Comparison of ENCODE assay signal across 8 cellular contexts in genomic region chr7:4775281-4776159, GRCh38. TPM values are rescaled to one million over a fixed set of nuclear protein-coding genes. Genes with fewer than 3 reads are reported as not detected.
DNase-seq lines count a peak whose midpoint lies in the region; ATAC-seq and TF ChIP-seq lines count a peak whose summit lies in the region.

AP5Z1 (plus strand) TSS chr7:4775623; CDS start chr7:4775716, 93 bp downstream.

- H2AFZ ChIP-seq in fibroblast of lung (ENCODE audit: low read length), result peak within 1 kb of the TSS; percentile 51

- peak within 1 kb of the TSS; percentile 96 for H3K27ac Mint-ChIP-seq in activated T-helper 2 cell treated with anti-CD3 and anti-CD28 coated beads, Interferon-gamma antibody, Interleukin-2, Interleukin-4, amounts not matched to agents 10 μg/mL and 5 μg/mL and 100 μg/mL, durations not matched to agents 14 hours and 24 hours and 36 hours
- H3K27ac Mint-ChIP-seq in naive thymus-derived CD8-positive, alpha-beta T cell, result peak within 1 kb of the TSS; percentile 97 to 99 (median 98)
- peak within 1 kb of the TSS; percentile 99 for H3K27ac Mint-ChIP-seq in stimulated activated naive B cell treated with anti-CD40 and anti-IgM and Interleukin-4, amounts not matched to agents 10 μg/mL and 1 μg/mL and 100 μg/mL, for 72 hours

- H3K27ac ChIP-seq in RWPE2 (ENCODE audit: poor library complexity, severe bottlenecking) (peak within 1 kb of the TSS; percentile 61), fibroblast of lung (ENCODE audit: insufficient read depth, low read length) (peak within 1 kb of the TSS; percentile 93)

- H3K4me3 Mint-ChIP-seq in activated T-helper 2 cell treated with anti-CD3 and anti-CD28 coated beads, Interferon-gamma antibody, Interleukin-2, Interleukin-4, amounts not matched to agents 10 μg/mL and 5 μg/mL and 100 μg/mL, durations not matched to agents 14 hours and 24 hours and 36 hours (ENCODE audit: low read depth), result peak within 1 kb of the TSS; percentile 95
- H3K4me3 Mint-ChIP-seq in naive thymus-derived CD8-positive, alpha-beta T cell, result peak within 1 kb of the TSS; percentile 95 to 99 (median 98)
- peak within 1 kb of the TSS; percentile 96 to 98 for H3K4me3 Mint-ChIP-seq in stimulated activated naive B cell treated with anti-CD40 and anti-IgM and Interleukin-4, amounts not matched to agents 10 μg/mL and 1 μg/mL and 100 μg/mL, for 72 hours

- H3K27me3 Mint-ChIP-seq in activated T-helper 2 cell treated with anti-CD3 and anti-CD28 coated beads, Interferon-gamma antibody, Interleukin-2, Interleukin-4, amounts not matched to agents 10 μg/mL and 5 μg/mL and 100 μg/mL, durations not matched to agents 14 hours and 24 hours and 36 hours (ENCODE audit: low read depth), result no peaks in the 10 kb centered on the region
- no peaks in the 10 kb centered on the region for H3K27me3 Mint-ChIP-seq in naive thymus-derived CD8-positive, alpha-beta T cell
- H3K27me3 Mint-ChIP-seq in stimulated activated naive B cell treated with anti-CD40 and anti-IgM and Interleukin-4, amounts not matched to agents 10 μg/mL and 1 μg/mL and 100 μg/mL, for 72 hours, result no peaks in the 10 kb centered on the region

- H3K79me2 ChIP-seq in fibroblast of lung (ENCODE audit: control insufficient read depth, insufficient read depth, low read length), result peaks cover 30% of the 10 kb centered on the region

- H4K20me1 ChIP-seq in fibroblast of lung (ENCODE audit: control insufficient read depth, extremely low read depth, insufficient read depth, low read length), result no peaks in the 10 kb centered on the region

- DNase-seq in ELF-1 (ENCODE audit: low read depth, low spot score) (peak; percentile 97), H4 (ENCODE audit: low spot score) (peak; percentile 100), LNCaP clone FGC (ENCODE audit: low read depth) (peak; percentile 76), RWPE2 (ENCODE audit: low spot score) (peak; percentile 95), fibroblast of lung (ENCODE audit: low read depth in 2 of 2) (peak; percentile 95 to 96)
- DNase-seq in activated T-helper 2 cell treated with anti-CD3 and anti-CD28 coated beads, Interferon-gamma antibody, Interleukin-2, Interleukin-4, amounts not matched to agents 10 μg/mL and 5 μg/mL and 100 μg/mL, durations not matched to agents 14 hours and 24 hours and 36 hours (ENCODE audit: low spot score), result peak; percentile 90
- DNase-seq in naive thymus-derived CD8-positive, alpha-beta T cell, result peak; percentile 90 to 97 (median 96)
- DNase-seq in stimulated activated naive B cell treated with anti-CD40 and anti-IgM and Interleukin-4, amounts not matched to agents 10 μg/mL and 1 μg/mL and 100 μg/mL, for 72 hours, result peak; percentile 95

- no peaks in the 10 kb centered on the region for H3K27me3 ChIP-seq in RWPE2 (ENCODE audit: insufficient read depth, poor library complexity, severe bottlenecking)
- H3K27me3 ChIP-seq in fibroblast of lung (ENCODE audit: control insufficient read depth, insufficient read depth, low read length), result no peaks in the 10 kb centered on the region

- peaks cover 22% of the 10 kb centered on the region for H3K36me3 Mint-ChIP-seq in activated T-helper 2 cell treated with anti-CD3 and anti-CD28 coated beads, Interferon-gamma antibody, Interleukin-2, Interleukin-4, amounts not matched to agents 10 μg/mL and 5 μg/mL and 100 μg/mL, durations not matched to agents 14 hours and 24 hours and 36 hours (ENCODE audit: low read depth)
- peaks cover 0 to 25% (median 2%) of the 10 kb centered on the region in 3 donors for H3K36me3 Mint-ChIP-seq in naive thymus-derived CD8-positive, alpha-beta T cell
- peaks cover 15 to 27% of the 10 kb centered on the region in 2 donors for H3K36me3 Mint-ChIP-seq in stimulated activated naive B cell treated with anti-CD40 and anti-IgM and Interleukin-4, amounts not matched to agents 10 μg/mL and 1 μg/mL and 100 μg/mL, for 72 hours

- H3K4me3 ChIP-seq in LNCaP clone FGC (ENCODE audit: low read depth, low read length), result peak within 1 kb of the TSS; percentile 76
- H3K4me3 ChIP-seq in RWPE2 (ENCODE audit: severe bottlenecking), result peak within 1 kb of the TSS; percentile 80
- peak within 1 kb of the TSS; percentile 60 to 92 (median 74) for H3K4me3 ChIP-seq in fibroblast of lung (replicated peaks in 1 of 4; ENCODE audit: control extremely low read depth in 1 of 4, insufficient read depth in 1 of 4, low read depth in 3 of 4, low read length in 4 of 4)

- H3K36me3 ChIP-seq in RWPE2 (ENCODE audit: low read depth) (peaks cover 18% of the 10 kb centered on the region; the same call in 1 of the 2 replicates), fibroblast of lung (ENCODE audit: control insufficient read depth, insufficient read depth, low read length) (peaks cover 4% of the 10 kb centered on the region)

- POLR2A ChIA-PET in naive thymus-derived CD8-positive, alpha-beta T cell (lab: Charles Lee), result interaction anchor here (0.6 to 4.8 kb wide), 26 partner anchors 9 to 556 kb away, joined by 3 to 79 read pairs (median 4); partner anchors contain the start of genes FOXK1 and WIPI2

- H3K4me1 Mint-ChIP-seq in activated T-helper 2 cell treated with anti-CD3 and anti-CD28 coated beads, Interferon-gamma antibody, Interleukin-2, Interleukin-4, amounts not matched to agents 10 μg/mL and 5 μg/mL and 100 μg/mL, durations not matched to agents 14 hours and 24 hours and 36 hours (ENCODE audit: low read depth), result peaks cover 31% of the 10 kb centered on the region
- H3K4me1 Mint-ChIP-seq in naive thymus-derived CD8-positive, alpha-beta T cell, result peaks cover 28 to 54% (median 48%) of the 10 kb centered on the region in 4 donors
- H3K4me1 Mint-ChIP-seq in stimulated activated naive B cell treated with anti-CD40 and anti-IgM and Interleukin-4, amounts not matched to agents 10 μg/mL and 1 μg/mL and 100 μg/mL, for 72 hours, result peaks cover 32 to 34% of the 10 kb centered on the region in 2 donors

- H3K9ac ChIP-seq in fibroblast of lung (ENCODE audit: insufficient read depth, low read length), result peak within 1 kb of the TSS; percentile 96

- peaks cover 2% of the 10 kb centered on the region for H3K4me1 ChIP-seq in RWPE2 (ENCODE audit: insufficient read depth, poor library complexity, severe bottlenecking)
- peaks cover 2% of the 10 kb centered on the region for H3K4me1 ChIP-seq in fibroblast of lung (ENCODE audit: control insufficient read depth, extremely low read depth, insufficient read depth, low read length)

- H3K4me2 ChIP-seq in fibroblast of lung (ENCODE audit: extremely low read depth, insufficient read depth, low read length), result peak within 1 kb of the TSS; percentile 86

- intact Hi-C loops in activated T-helper 2 cell treated with anti-CD3 and anti-CD28 coated beads, Interferon-gamma antibody, Interleukin-2, Interleukin-4, amounts not matched to agents 10 μg/mL and 5 μg/mL and 100 μg/mL, durations not matched to agents 14 hours and 24 hours and 36 hours (cut with micrococcal nuclease), result loop anchor here (1.0 kb wide), 3 partner anchors 29 to 198 kb away; no protein-coding TSS in a partner anchor

- no peaks in the 10 kb centered on the region for H3K9me3 Mint-ChIP-seq in activated T-helper 2 cell treated with anti-CD3 and anti-CD28 coated beads, Interferon-gamma antibody, Interleukin-2, Interleukin-4, amounts not matched to agents 10 μg/mL and 5 μg/mL and 100 μg/mL, durations not matched to agents 14 hours and 24 hours and 36 hours
- H3K9me3 Mint-ChIP-seq in naive thymus-derived CD8-positive, alpha-beta T cell, result no peaks in the 10 kb centered on the region
- no peaks in the 10 kb centered on the region for H3K9me3 Mint-ChIP-seq in stimulated activated naive B cell treated with anti-CD40 and anti-IgM and Interleukin-4, amounts not matched to agents 10 μg/mL and 1 μg/mL and 100 μg/mL, for 72 hours

- no peaks in the 10 kb centered on the region for H3K9me3 ChIP-seq in RWPE2 (ENCODE audit: severe bottlenecking)
- no peaks in the 10 kb centered on the region for H3K9me3 ChIP-seq in fibroblast of lung (ENCODE audit: control insufficient read depth, insufficient read depth, low read depth, low read length)

- TF ChIP-seq CTCF in LNCaP clone FGC (IDR thresholded peaks at IDR 0.05; ENCODE audit: control insufficient read depth, extremely low read depth, insufficient read depth) (no peak), RWPE2 (IDR thresholded peaks at IDR 0.05; ENCODE audit: poor library complexity, severe bottlenecking) (no peak), fibroblast of lung (conservative IDR thresholded peaks at IDR 0.05 in 1 of 2, IDR thresholded peaks at IDR 0.05 in 1 of 2; ENCODE audit: low read depth in 1 of 2, low read length in 2 of 2) (no peak)

- peak; percentile 88 for ATAC-seq in RWPE2 (ENCODE audit: low read depth)
- ATAC-seq in naive thymus-derived CD8-positive, alpha-beta T cell, result peak; percentile 91
- ATAC-seq in stimulated activated naive B cell treated with anti-CD40 and anti-IgM and Interleukin-4, amounts not matched to agents 10 μg/mL and 1 μg/mL and 100 μg/mL, for 72 hours (replicated peaks), result peak; percentile 93 to 94

RNA-seq across cellular contexts. Expression of gene AP5Z1, which starts in this region (rescaled TPM):
- 14.6 and 16.8 TPM in 2 replicates for total RNA-seq in H4 (2014; rRNA removed; shearing (Covaris generic))
- 41.5 and 45.9 TPM in 2 replicates for total RNA-seq in activated T-helper 2 cell treated with anti-CD3 and anti-CD28 coated beads, Interferon-gamma antibody, Interleukin-2, Interleukin-4, amounts not matched to agents 10 μg/mL and 5 μg/mL and 100 μg/mL, durations not matched to agents 14 hours and 24 hours and 36 hours
- total RNA-seq in fibroblast of lung, result 27.5 and 32.2 TPM in 2 replicates
- 11.1 and 13.8 TPM in 2 replicates for polyA plus RNA-seq in fibroblast of lung
- polyA plus RNA-seq in fibroblast of lung (2012), result 25.2 and 33.2 TPM in 2 replicates
- polyA minus RNA-seq in fibroblast of lung (ENCODE audit: low replicate concordance), result 13.3 and 20.7 TPM in 2 replicates
- total RNA-seq in naive thymus-derived CD8-positive, alpha-beta T cell, result 100 to 1,000 TPM; 109 to 111 TPM
- polyA plus RNA-seq in naive thymus-derived CD8-positive, alpha-beta T cell, result 10 to 100 TPM; 25.2 to 44.1 (median 34.1) TPM

Comparison
In these comparisons a context has a peak if more than half of its experiments do, and no peak if none do; other contexts are left out.
1. Peak in every context shown above with its lines: DNase-seq, ATAC-seq, H3K4me3 ChIP-seq and H3K27ac ChIP-seq.